30 cellular contexts compared by ENCODE assay signal in genomic region chr12:102182635-102183034, GRCh38. TPM values are rescaled to one million over a fixed set of nuclear protein-coding genes. Genes with fewer than 3 reads are reported as not detected.
DNase-seq lines count a peak whose midpoint lies in the region; ATAC-seq and TF ChIP-seq lines count a peak whose summit lies in the region.
"Had no signal": no experiment of that assay in that cellular context is flagged by ENCODE, and none has a peak within 500 bp of the region (broad histone marks: within the 10 kb centered on the region; RNA-seq: fewer than 3 reads in every experiment).

No MANE protein-coding gene starts in this region.

- H3K4me1 Mint-ChIP-seq in activated T-helper 2 cell treated with anti-CD3 and anti-CD28 coated beads, Interferon-gamma antibody, Interleukin-2, Interleukin-4, amounts not matched to agents 10 μg/mL and 5 μg/mL and 100 μg/mL, durations not matched to agents 14 hours and 24 hours and 36 hours (ENCODE audit: low read depth) = peaks cover 11% of the 10 kb centered on the region
- H3K4me1 Mint-ChIP-seq: brain, nephron progenitor cell had no signal

- peaks cover 57% of the 10 kb centered on the region for H3K36me3 Mint-ChIP-seq in activated T-helper 2 cell treated with anti-CD3 and anti-CD28 coated beads, Interferon-gamma antibody, Interleukin-2, Interleukin-4, amounts not matched to agents 10 μg/mL and 5 μg/mL and 100 μg/mL, durations not matched to agents 14 hours and 24 hours and 36 hours (ENCODE audit: low read depth)
- H3K36me3 Mint-ChIP-seq: brain had no signal

- H3K27me3 Mint-ChIP-seq in activated T-helper 2 cell treated with anti-CD3 and anti-CD28 coated beads, Interferon-gamma antibody, Interleukin-2, Interleukin-4, amounts not matched to agents 10 μg/mL and 5 μg/mL and 100 μg/mL, durations not matched to agents 14 hours and 24 hours and 36 hours (ENCODE audit: low read depth) = no peaks in the 10 kb centered on the region
- H3K27me3 Mint-ChIP-seq: brain; CD4-positive, alpha-beta T cell had no signal

- peak; percentile 17 for DNase-seq in CD1c-positive myeloid dendritic cell (ENCODE audit: extremely low spot score)
- DNase-seq in NB4 (ENCODE audit: low read depth) = peak; percentile 8
- no peak for DNase-seq in activated T-helper 2 cell treated with anti-CD3 and anti-CD28 coated beads, Interferon-gamma antibody, Interleukin-2, Interleukin-4, amounts not matched to agents 10 μg/mL and 5 μg/mL and 100 μg/mL, durations not matched to agents 14 hours and 24 hours and 36 hours (ENCODE audit: low spot score)
- peak; percentile 26 for DNase-seq in myocyte (ENCODE audit: low read depth)
- no peak for DNase-seq in islet precursor cell
- DNase-seq in cerebellar cortex (ENCODE audit: low spot score) = no peak
- no peak for DNase-seq in erythroblast (lab: John Stamatoyannopoulos, UW)
- DNase-seq: activated CD4-positive, alpha-beta T cell treated with anti-CD3 and anti-CD28 coated beads for 1 hour; activated CD8-positive, alpha-beta T cell treated with anti-CD3 and anti-CD28 coated beads, Interleukin-2, amount 10 ng/mL, durations not matched to agents 7 days and 5 days; activated T-cell treated with anti-CD3 and anti-CD28 coated beads for 4 hours; CD4-positive, alpha-beta T cell; DMS 273 treated with DMSO at 0.1 percent for 48 hours; midbrain; MM.1S; NCI-H1694 treated with DMSO at 0.1 percent for 48 hours; NCI-H2227 treated with DMSO at 0.1 percent for 48 hours; NCI-H69; nephron progenitor cell; pancreas; right cardiac atrium; stimulated activated CD4-positive, alpha-beta T cell treated with anti-CD3 and anti-CD28 coated beads, Interleukin-12 subunit alpha, Interleukin-12 subunit beta, amount 100 ng/mL, for 4 hours; stimulated activated CD4-positive, alpha-beta T cell treated with anti-CD3 and anti-CD28 coated beads, Interleukin-4, amount 100 ng/mL, for 4 hours; stimulated activated naive CD8-positive, alpha-beta T cell treated with anti-CD3 and anti-CD28 coated beads, Interleukin-15, Interleukin-2, amounts not matched to agents 100 U/mL and 50 U/mL, for 24 hours had no signal

- H3K4me3 ChIP-seq in NB4 (ENCODE audit: low read depth, low read length) = no peak overlapping the region
- H3K4me3 ChIP-seq: K562, pancreas had no signal

- intact Hi-C loops in activated T-helper 2 cell treated with anti-CD3 and anti-CD28 coated beads, Interferon-gamma antibody, Interleukin-2, Interleukin-4, amounts not matched to agents 10 μg/mL and 5 μg/mL and 100 μg/mL, durations not matched to agents 14 hours and 24 hours and 36 hours (cut with micrococcal nuclease) = loop anchor here (1.0 to 5.0 kb wide), 4 partner anchors 14 to 120 kb away; partner anchors contain the start of genes PMCH and WASHC3

- TF ChIP-seq CTCF in NB4 (IDR thresholded peaks at IDR 0.05; ENCODE audit: low read depth, low read length) = no peak

- no peak overlapping the region for H3K4me3 Mint-ChIP-seq in activated T-helper 2 cell treated with anti-CD3 and anti-CD28 coated beads, Interferon-gamma antibody, Interleukin-2, Interleukin-4, amounts not matched to agents 10 μg/mL and 5 μg/mL and 100 μg/mL, durations not matched to agents 14 hours and 24 hours and 36 hours (ENCODE audit: low read depth)
- H3K4me3 Mint-ChIP-seq: activated CD8-positive, alpha-beta T cell treated with anti-CD3 and anti-CD28 coated beads, Interleukin-2, amount 10 ng/mL, durations not matched to agents 7 days and 5 days; brain; CD4-positive, alpha-beta T cell; nephron progenitor cell had no signal

- peak overlapping the region; percentile 73 for H3K27ac Mint-ChIP-seq in activated T-helper 2 cell treated with anti-CD3 and anti-CD28 coated beads, Interferon-gamma antibody, Interleukin-2, Interleukin-4, amounts not matched to agents 10 μg/mL and 5 μg/mL and 100 μg/mL, durations not matched to agents 14 hours and 24 hours and 36 hours
- H3K27ac Mint-ChIP-seq: activated CD8-positive, alpha-beta T cell treated with anti-CD3 and anti-CD28 coated beads, Interleukin-2, amount 10 ng/mL, durations not matched to agents 7 days and 5 days; brain; CD4-positive, alpha-beta T cell; nephron progenitor cell had no signal

- TF ChIP-seq POLR2A in NB4 (IDR thresholded peaks at IDR 0.05; ENCODE audit: extremely low read depth, insufficient read length) (no peak), erythroblast (IDR thresholded peaks at IDR 0.05; ENCODE audit: low read length) (no peak)

- no peaks in the 10 kb centered on the region for H3K9me3 Mint-ChIP-seq in activated T-helper 2 cell treated with anti-CD3 and anti-CD28 coated beads, Interferon-gamma antibody, Interleukin-2, Interleukin-4, amounts not matched to agents 10 μg/mL and 5 μg/mL and 100 μg/mL, durations not matched to agents 14 hours and 24 hours and 36 hours
- H3K9me3 Mint-ChIP-seq: brain; CD4-positive, alpha-beta T cell; nephron progenitor cell had no signal

- no peak for ATAC-seq in HG03139 (IDR thresholded peaks at IDR 0.05; ENCODE audit: unreplicated experiment)
- ATAC-seq: activated CD8-positive, alpha-beta T cell treated with anti-CD3 and anti-CD28 coated beads, Interleukin-2, amount 10 ng/mL, durations not matched to agents 7 days and 5 days; K562; pancreas; right cardiac atrium; stimulated activated naive CD8-positive, alpha-beta T cell treated with anti-CD3 and anti-CD28 coated beads, Interleukin-15, Interleukin-2, amounts not matched to agents 100 U/mL and 50 U/mL, for 24 hours had no signal

RNA-seq across cellular contexts. Expression of gene PMCH, which starts 15.0 kb away (rescaled TPM):
- 210 and 221 TPM in 2 replicates for total RNA-seq in activated T-helper 2 cell treated with anti-CD3 and anti-CD28 coated beads, Interferon-gamma antibody, Interleukin-2, Interleukin-4, amounts not matched to agents 10 μg/mL and 5 μg/mL and 100 μg/mL, durations not matched to agents 14 hours and 24 hours and 36 hours
- total RNA-seq in myocyte = not detected in 2 replicates
- not detected for polyA plus RNA-seq in myocyte (2012)
- total RNA-seq: activated CD8-positive, alpha-beta T cell treated with anti-CD3 and anti-CD28 coated beads, Interleukin-2, amount 10 ng/mL, durations not matched to agents 7 days and 5 days; CD4-positive, alpha-beta T cell; HT1080; K562; liver; pancreas; right cardiac atrium had no signal
- polyA plus RNA-seq: adipose tissue, keratinocyte, liver, pancreas, right cardiac atrium had no signal

Comparison
In these comparisons a context has a peak if more than half of its experiments do, and no peak if none do; other contexts are left out.
1. DNase-seq: peak in CD1c-positive myeloid dendritic cell (single experiment), NB4 (single experiment) and myocyte (single experiment); none in activated T-helper 2 cell treated with anti-CD3 and anti-CD28 coated beads, Interferon-gamma antibody, Interleukin-2, Interleukin-4, amounts not matched to agents 10 μg/mL and 5 μg/mL and 100 μg/mL, durations not matched to agents 14 hours and 24 hours and 36 hours (single experiment), islet precursor cell (single experiment), cerebellar cortex (single experiment) and erythroblast (0 of 2).
2. RNA of gene PMCH, which starts 15.0 kb away (total RNA-seq): 210 to 221 TPM in activated T-helper 2 cell treated with anti-CD3 and anti-CD28 coated beads, Interferon-gamma antibody, Interleukin-2, Interleukin-4, amounts not matched to agents 10 μg/mL and 5 μg/mL and 100 μg/mL, durations not matched to agents 14 hours and 24 hours and 36 hours; not detected in myocyte; every median in the first group is over 100 times any median in the second.